In the genomic region with DNA sequence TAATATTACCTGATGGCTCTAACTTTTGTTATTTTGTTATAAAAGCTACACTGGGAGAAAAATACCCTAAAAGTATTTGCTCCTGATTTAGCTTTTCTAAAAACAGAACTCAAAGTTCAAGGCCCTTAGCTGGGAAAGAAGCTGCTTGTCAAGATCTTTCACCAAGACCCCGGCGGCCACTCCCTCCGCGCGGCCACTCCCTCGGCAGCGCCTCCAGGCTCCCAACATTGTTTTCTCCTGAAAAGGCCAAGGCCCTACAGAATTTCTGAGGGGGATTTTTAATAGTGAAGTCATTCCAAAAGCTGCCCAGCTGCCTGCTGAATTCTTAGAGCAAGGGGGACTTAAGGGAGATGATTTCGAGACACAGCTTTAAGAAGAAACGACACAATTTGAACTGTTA, we compare ENCODE assay signal across 17 cellular contexts.
DNase-seq lines count a peak whose midpoint lies in the region; ATAC-seq and TF ChIP-seq lines count a peak whose summit lies in the region.
"Had no signal": no experiment of that assay in that cellular context is flagged by ENCODE, and none has a peak within 500 bp of the region (broad histone marks: within the 10 kb centered on the region; RNA-seq: fewer than 3 reads in every experiment).

No MANE protein-coding gene starts in this region.

- no peak for TF ChIP-seq POLR2A in stomach (IDR thresholded peaks at IDR 0.05)

- TF ChIP-seq EP300 in stomach (IDR thresholded peaks at IDR 0.05): no peak

- intact Hi-C loops in stomach (cut with DNase I; ENCODE audit: low total_unique reads): no loop called here

- H3K27ac ChIP-seq in coronary artery: peak overlapping the region; percentile 2 to 81
- H3K27ac ChIP-seq in mucosa of rectum (ENCODE audit: low read depth in 2 of 2, low read length in 2 of 2): peak overlapping the region; percentile 35 to 48
- peak overlapping the region in 1 of 5 donors; percentile 21 for H3K27ac ChIP-seq in stomach
- H3K27ac ChIP-seq: C4-2B had no signal

- no peak for ATAC-seq in GM19397 (IDR thresholded peaks at IDR 0.05; ENCODE audit: unreplicated experiment)
- no peak for ATAC-seq in GM19395 (IDR thresholded peaks at IDR 0.05; ENCODE audit: unreplicated experiment)
- ATAC-seq: Panc1 had no signal

- TF ChIP-seq CTCF in coronary artery (IDR thresholded peaks at IDR 0.05) (no peak), stomach (IDR thresholded peaks at IDR 0.05) (no peak)

- H3K36me3 ChIP-seq in mucosa of rectum (ENCODE audit: control insufficient read depth in 2 of 2, insufficient read depth in 2 of 2, low read length in 2 of 2): no peaks in the 10 kb centered on the region
- peaks cover 0 to 8% (median 1%) of the 10 kb centered on the region in 4 donors for H3K36me3 ChIP-seq in stomach

- H3K4me1 ChIP-seq in mucosa of rectum (ENCODE audit: control insufficient read depth in 2 of 2, insufficient read depth in 2 of 2, low read length in 2 of 2) (peaks cover 3% of the 10 kb centered on the region in 2 donors), stomach (peaks cover 0 to 9% (median 0%) of the 10 kb centered on the region in 4 donors)

- H3K4me3 ChIP-seq in coronary artery (peak overlapping the region; percentile 12), mucosa of rectum (ENCODE audit: low read length in 2 of 2) (peak overlapping the region; percentile 14 to 35), stomach (no peak overlapping the region)

- DNase-seq in NCI-H2227 treated with DMSO at 0.1 percent for 48 hours (lab: John Stamatoyannopoulos, UW) (peak; percentile 70), coronary artery (ENCODE audit: low spot score) (no peak), stomach (peak; percentile 41), SHP77 treated with DMSO at 0.1 percent for 48 hours (lab: John Stamatoyannopoulos, UW) (no peak), kidney glomerular epithelial cell (lab: John Stamatoyannopoulos, UW) (no peak)
- DNase-seq: activated CD4-positive, alpha-beta T cell treated with anti-CD3 and anti-CD28 coated beads for 4 hours; activated naive CD4-positive, alpha-beta T cell treated with anti-CD3 and anti-CD28 coated beads, Interleukin-2, amount 50 U/mL, for 16 hours; EL; HCEC 1CT; NCI-H510A; retina; stimulated activated CD4-positive, alpha-beta T cell treated with anti-CD3 and anti-CD28 coated beads, Interleukin-15, amount 100 ng/mL, for 24 hours had no signal

- WGBS in stomach, 5 donors: 30 to 53% (median 42%) methylated on average over 9 of the region's 9 CpGs

- H3K9ac ChIP-seq in mucosa of rectum (ENCODE audit: low read depth in 1 of 2, low read length in 2 of 2): no peak overlapping the region

- no peaks in the 10 kb centered on the region for H3K27me3 ChIP-seq in mucosa of rectum (ENCODE audit: control insufficient read depth in 2 of 2, insufficient read depth in 2 of 2, low read length in 2 of 2)
- no peaks in the 10 kb centered on the region for H3K27me3 ChIP-seq in stomach

- H3K9me3 ChIP-seq in mucosa of rectum (ENCODE audit: control insufficient read depth in 2 of 2, low read length in 2 of 2) (no peaks in the 10 kb centered on the region), stomach (no peaks in the 10 kb centered on the region)

Comparison
In these comparisons a context has a peak if more than half of its experiments do, and no peak if none do; other contexts are left out.
1. DNase-seq: peak in NCI-H2227 treated with DMSO at 0.1 percent for 48 hours (single experiment) and stomach (single experiment); none in coronary artery (single experiment), SHP77 treated with DMSO at 0.1 percent for 48 hours (single experiment) and kidney glomerular epithelial cell (single experiment).
2. H3K4me3 ChIP-seq: peak in coronary artery (single experiment) and mucosa of rectum (2 of 2); none in stomach (0 of 4).